19 cellular contexts compared by ENCODE assay signal in the genomic region with DNA sequence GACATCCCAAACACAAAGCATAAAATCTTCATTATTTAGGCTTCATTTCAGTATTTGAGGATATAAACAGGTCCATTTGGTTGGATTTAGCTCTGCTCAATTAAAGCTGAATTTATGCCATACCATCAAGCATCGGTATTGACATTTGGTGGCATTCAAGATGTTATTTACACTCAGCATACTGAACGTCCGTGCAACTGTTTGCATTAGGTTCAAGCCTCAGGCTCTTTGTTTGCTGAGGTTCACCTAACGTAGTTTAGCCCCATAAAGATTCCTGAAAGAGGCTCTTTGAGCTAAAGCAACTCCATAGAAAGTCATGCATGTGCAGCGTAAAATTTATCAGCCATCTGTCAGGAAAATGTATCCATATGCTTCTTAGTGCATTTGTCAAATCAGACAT.
DNase-seq lines count a peak whose midpoint lies in the region; ATAC-seq and TF ChIP-seq lines count a peak whose summit lies in the region.
"Had no signal": no experiment of that assay in that cellular context is flagged by ENCODE, and none has a peak within 500 bp of the region (broad histone marks: within the 10 kb centered on the region; RNA-seq: fewer than 3 reads in every experiment).

No MANE protein-coding gene starts in this region.

- peak; percentile 14 for DNase-seq in NCI-H1105 treated with DMSO at 0.1 percent for 48 hours (lab: John Stamatoyannopoulos, UW)
- DNase-seq in NCI-H1105 (lab: John Stamatoyannopoulos, UW) = no peak
- peak; percentile 57 for DNase-seq in NCI-H1417 treated with DMSO at 0.1 percent for 48 hours (lab: John Stamatoyannopoulos, UW)
- peak; percentile 66 to 90 for DNase-seq in NCI-H446 (lab: John Stamatoyannopoulos, UW)
- DNase-seq in caudate nucleus (lab: John Stamatoyannopoulos, UW) = no peak
- no peak for DNase-seq in LoVo (ENCODE audit: low spot score)
- DNase-seq: 8988T; activated CD4-positive, alpha-beta T cell treated with anti-CD3 and anti-CD28 coated beads, Interleukin-2, amount 50 U/mL, for 4 hours; activated naive CD4-positive, alpha-beta T cell treated with Interleukin-2 at 50 U/mL for 16 hours; activated T-cell treated with anti-CD3 and anti-CD28 coated beads for 4 hours; endodermal cell; IMR-90; occipital lobe; stimulated activated CD4-positive, alpha-beta T cell treated with anti-CD3 and anti-CD28 coated beads, Interleukin-15, amount 100 ng/mL, for 24 hours; stimulated activated naive B cell treated with anti-CD40 and anti-IgM and Interleukin-4, amounts not matched to agents 10 μg/mL and 1 μg/mL and 100 μg/mL, for 72 hours; T-helper 1 cell had no signal

- no peak for ATAC-seq in HG03342 (IDR thresholded peaks at IDR 0.05; ENCODE audit: unreplicated experiment)
- ATAC-seq: stimulated activated naive B cell treated with anti-CD40 and anti-IgM and Interleukin-4, amounts not matched to agents 10 μg/mL and 1 μg/mL and 100 μg/mL, for 72 hours had no signal

- no peak for TF ChIP-seq CTCF in VCaP (conservative IDR thresholded peaks at IDR 0.05)

- H3K27ac ChIP-seq in VCaP (peak overlapping the region; percentile 43), caudate nucleus (ENCODE audit: low read depth, low read length) (no peak overlapping the region)
- H3K27ac ChIP-seq: tibial nerve had no signal

Comparison
In these comparisons a context has a peak if more than half of its experiments do, and no peak if none do; other contexts are left out.
1. DNase-seq: peak in NCI-H1105 treated with DMSO at 0.1 percent for 48 hours (single experiment), NCI-H1417 treated with DMSO at 0.1 percent for 48 hours (single experiment) and NCI-H446 (2 of 2); none in NCI-H1105 (single experiment), caudate nucleus (0 of 61) and LoVo (single experiment).